In genomic region chr7:90574136-90574819, GRCh38 we compare ENCODE assay signal across 1 cellular context.
TF ChIP-seq lines count a peak whose summit lies in the region.

No MANE protein-coding gene starts in this region.

TF ChIP-seq in WTC11, 78 proteins besides CTCF, POLR2A, EP300 and RAD21 (continued from another document):
- no peak for TF ChIP-seq ATF6 (CRISPR knock-in tag; IDR thresholded peaks at IDR 0.05)
- no peak for TF ChIP-seq PRDM15 (CRISPR knock-in tag; IDR thresholded peaks at IDR 0.05)
- TF ChIP-seq PREB (CRISPR knock-in tag; IDR thresholded peaks at IDR 0.05; ENCODE audit: borderline replicate concordance), result no peak
- TF ChIP-seq MYBL2 (CRISPR knock-in tag; IDR thresholded peaks at IDR 0.05), result no peak
- no peak for TF ChIP-seq ZNF512 (CRISPR knock-in tag; IDR thresholded peaks at IDR 0.05; ENCODE audit: borderline replicate concordance)
